1 cellular context compared by ENCODE assay signal in the genomic region with DNA sequence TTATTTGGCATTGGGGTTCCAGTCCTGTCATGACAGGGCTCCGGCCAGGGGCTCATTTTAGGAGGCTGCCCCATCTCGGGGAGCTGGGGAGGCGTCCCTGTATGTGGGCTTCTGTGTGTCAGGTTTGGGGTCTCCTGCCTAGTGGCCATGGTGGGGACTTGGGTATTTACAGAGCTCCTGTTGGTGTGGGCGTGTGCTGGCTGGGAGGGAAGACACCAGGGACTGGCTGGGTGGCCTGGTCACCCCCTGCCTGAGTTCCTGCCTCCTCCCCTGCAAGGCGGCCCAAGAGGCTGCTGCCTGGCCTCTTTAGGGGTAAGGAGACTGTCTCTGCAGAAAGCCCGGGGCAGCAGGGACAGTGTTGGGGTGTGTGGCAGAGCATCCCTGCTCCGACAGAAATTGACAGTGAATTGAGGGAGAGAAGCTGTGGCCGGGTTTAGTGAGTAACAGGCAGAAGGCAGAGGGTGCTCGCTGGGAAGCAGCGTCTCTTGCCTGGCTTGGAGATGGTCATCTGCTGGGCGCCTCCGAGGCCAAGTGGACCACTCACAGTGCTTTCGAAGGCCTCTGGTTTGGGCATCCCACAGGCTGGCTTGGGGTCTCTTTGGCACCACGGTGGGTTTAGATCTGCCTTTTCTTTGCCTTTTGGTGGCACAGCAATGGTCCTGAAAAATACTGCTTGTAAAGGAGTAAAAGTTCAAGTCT.
TF ChIP-seq lines count a peak whose summit lies in the region.

No MANE protein-coding gene starts in this region.

TF ChIP-seq in neural cell, 6 proteins besides CTCF, POLR2A, EP300 and RAD21 (continued from another document):
- TF ChIP-seq MXI1 (conservative IDR thresholded peaks at IDR 0.05; ENCODE audit: poor library complexity, severe bottlenecking) (no peak), EZH2 (IDR thresholded peaks at IDR 0.05; ENCODE audit: borderline replicate concordance, insufficient read depth, low read length, poor library complexity, severe bottlenecking) (no peak)
